ENCODE assay signal across 8 cellular contexts in genomic region chr16:82603784-82604411, GRCh38. TPM values are rescaled to one million over a fixed set of nuclear protein-coding genes. Genes with fewer than 3 reads are reported as not detected.
DNase-seq lines count a peak whose midpoint lies in the region; ATAC-seq and TF ChIP-seq lines count a peak whose summit lies in the region.
"Had no signal": no experiment of that assay in that cellular context is flagged by ENCODE, and none has a peak within 500 bp of the region (broad histone marks: within the 10 kb centered on the region; RNA-seq: fewer than 3 reads in every experiment).

No MANE protein-coding gene starts in this region.

- TF ChIP-seq CTCF in RWPE1 (conservative IDR thresholded peaks at IDR 0.05; ENCODE audit: low read depth) = peak; percentile 71

- peak; percentile 45 for DNase-seq in H4 (ENCODE audit: low spot score)
- DNase-seq in RWPE1 (ENCODE audit: low spot score) = peak; percentile 49
- peak; percentile 56 for DNase-seq in glomerular visceral epithelial cell (ENCODE audit: extremely low spot score)
- peak; percentile 65 for DNase-seq in putamen (ENCODE audit: low spot score)
- no peak for DNase-seq in SKM-1 (lab: John Stamatoyannopoulos, UW; ENCODE audit: unreplicated experiment)
- DNase-seq in activated naive CD4-positive, alpha-beta T cell treated with anti-CD3 and anti-CD28 coated beads, Interleukin-2, amount 50 U/mL, for 16 hours = no peak

- no peak for ATAC-seq in HG03378 (IDR thresholded peaks at IDR 0.05; ENCODE audit: unreplicated experiment)

- CTCF ChIA-PET in RWPE1 (lab: Yijun Ruan, JAX) = interaction anchor here (0.7 to 1.6 kb wide), 5 partner anchors 21 to 162 kb away, joined by 3 to 7 read pairs (median 3); no protein-coding TSS in a partner anchor

- H3K27ac ChIP-seq in RWPE1 = no peak overlapping the region

- POLR2A ChIA-PET in RWPE1 (lab: Yijun Ruan, JAX; ENCODE audit: low non-redundant PET) = no interaction called here

RNA-seq across cellular contexts. Expression of gene CDH13, which starts 22.9 kb away (rescaled TPM):
- 0.51 TPM in 1 of 2 replicates, not detected in the other for total RNA-seq in H4 (2014; rRNA removed; shearing (Covaris generic))
- total RNA-seq: T-helper 1 cell treated with Interleukin-12 subunit alpha and Interleukin-12 subunit beta and Interleukin-4 antibody, amounts not matched to agents 30 ng/mL and 1 ng/mL, for 36 hours had no signal

Comparison
In these comparisons a context has a peak if more than half of its experiments do, and no peak if none do; other contexts are left out.
1. DNase-seq: peak in H4 (single experiment), RWPE1 (single experiment), glomerular visceral epithelial cell (single experiment) and putamen (single experiment); none in SKM-1 (single experiment) and activated naive CD4-positive, alpha-beta T cell treated with anti-CD3 and anti-CD28 coated beads, Interleukin-2, amount 50 U/mL, for 16 hours (single experiment).